In genomic region chr20:49915118-49915379, GRCh38 we compare ENCODE assay signal across 8 cellular contexts. TPM values are rescaled to one million over a fixed set of nuclear protein-coding genes. Genes with fewer than 3 reads are reported as not detected.
DNase-seq lines count a peak whose midpoint lies in the region; ATAC-seq, FAIRE-seq and TF ChIP-seq lines count a peak whose summit lies in the region.

No MANE protein-coding gene starts in this region.

- intact Hi-C loops in endothelial cell of umbilical vein (cut with micrococcal nuclease), result loop anchor here (2.0 kb wide), 2 partner anchors 14 to 22 kb away; partner anchors contain the start of gene RNF114

- peak overlapping the region; percentile 88 for H3K9ac ChIP-seq in endothelial cell of umbilical vein (replicated peaks; ENCODE audit: extremely low read depth, insufficient read depth, low read length)
- H3K9ac ChIP-seq in neuronal stem cell (ENCODE audit: low read depth, low read length, poor library complexity), result peak overlapping the region; percentile 94

- peak overlapping the region; percentile 86 for H3K27ac ChIP-seq in endothelial cell of umbilical vein (ENCODE audit: insufficient read depth, low read depth, low read length)
- no peak overlapping the region for H3K27ac ChIP-seq in neuronal stem cell (replicated peaks; ENCODE audit: low read length)

- POLR2A ChIA-PET in activated CD4-positive, alpha-beta T cell treated with anti-CD3 and anti-CD28 coated beads, Interleukin-2, amount 10 ng/mL, durations not matched to agents 7 days and 5 days (lab: Charles Lee), result no interaction called here
- POLR2A ChIA-PET in endothelial cell of umbilical vein (lab: Charles Lee), result no interaction called here

- H3K9me1 ChIP-seq in endothelial cell of umbilical vein (replicated peaks; ENCODE audit: control insufficient read depth, extremely low read depth, insufficient read depth, low read length), result no peaks in the 10 kb centered on the region

- peak overlapping the region; percentile 100 for H2BK5ac ChIP-seq in neuronal stem cell (ENCODE audit: low read length)

- peak overlapping the region; percentile 41 for H2AK5ac ChIP-seq in neuronal stem cell (ENCODE audit: low read depth, low read length)

- ATAC-seq in HG03025 (IDR thresholded peaks at IDR 0.05; ENCODE audit: low FRiP score, unreplicated experiment), result no peak

- no peak overlapping the region for H3K14ac ChIP-seq in neuronal stem cell (ENCODE audit: low read length)

- H3K36me3 ChIP-seq in endothelial cell of umbilical vein (ENCODE audit: control insufficient read depth in 2 of 2, extremely low read depth in 1 of 2, insufficient read depth in 2 of 2, low read length in 2 of 2) (no peaks in the 10 kb centered on the region), neuronal stem cell (replicated peaks in 1 of 2; ENCODE audit: control insufficient read depth in 2 of 2, insufficient read depth in 2 of 2, low read length in 2 of 2) (peaks cover 0 to 2% of the 10 kb centered on the region in 2 donors)

- H2BK12ac ChIP-seq in neuronal stem cell (ENCODE audit: low read length), result no peak overlapping the region

- DNase-seq in activated CD4-positive, alpha-beta T cell treated with anti-CD3 and anti-CD28 coated beads, Interleukin-2, amount 10 ng/mL, durations not matched to agents 7 days and 5 days, result no peak
- DNase-seq in activated CD4-positive, alpha-beta T cell treated with anti-CD3 and anti-CD28 coated beads for 4 hours, result no peak
- DNase-seq in NB4 (ENCODE audit: low read depth), result no peak
- no peak for DNase-seq in endothelial cell of umbilical vein (ENCODE audit: low read depth, low spot score)
- no peak for DNase-seq in neuronal stem cell (ENCODE audit: low spot score)
- no peak for DNase-seq in SHP77 (lab: John Stamatoyannopoulos, UW)
- no peak for DNase-seq in effector CD4-positive, alpha-beta T cell

- H2BK120ac ChIP-seq in neuronal stem cell (ENCODE audit: low read depth, low read length), result peak overlapping the region; percentile 82

- peak overlapping the region; percentile 89 for H3K18ac ChIP-seq in neuronal stem cell (ENCODE audit: low read length)

- no peak overlapping the region for H4K8ac ChIP-seq in neuronal stem cell (ENCODE audit: low read depth, low read length)

- H3K79me2 ChIP-seq in endothelial cell of umbilical vein (ENCODE audit: control insufficient read depth, insufficient read depth, low read length), result peaks cover 33% of the 10 kb centered on the region

- peak overlapping the region; percentile 90 for H3K4me2 ChIP-seq in endothelial cell of umbilical vein (ENCODE audit: insufficient read depth, low read length)
- H3K4me2 ChIP-seq in neuronal stem cell (ENCODE audit: insufficient read depth, low read length, poor library complexity, severe bottlenecking), result peak overlapping the region; percentile 83

- H3K79me1 ChIP-seq in neuronal stem cell (ENCODE audit: low read depth, low read length), result peaks cover 9% of the 10 kb centered on the region

- H3K9me3 ChIP-seq in endothelial cell of umbilical vein (replicated peaks; ENCODE audit: control insufficient read depth, insufficient read depth, low read length), result no peaks in the 10 kb centered on the region
- H3K9me3 ChIP-seq in neuronal stem cell (replicated peaks in 1 of 2; ENCODE audit: control insufficient read depth in 2 of 2, insufficient read depth in 1 of 2, low read depth in 1 of 2, low read length in 2 of 2), result no peaks in the 10 kb centered on the region

- peaks cover 33% of the 10 kb centered on the region for H3K4me1 Mint-ChIP-seq in activated CD4-positive, alpha-beta T cell treated with anti-CD3 and anti-CD28 coated beads, Interleukin-2, amount 10 ng/mL, durations not matched to agents 7 days and 5 days

- FAIRE-seq in endothelial cell of umbilical vein (lab: Jason Lieb, UNC), result peak; percentile 15

- H3K9me3 Mint-ChIP-seq in activated CD4-positive, alpha-beta T cell treated with anti-CD3 and anti-CD28 coated beads, Interleukin-2, amount 10 ng/mL, durations not matched to agents 7 days and 5 days, result no peaks in the 10 kb centered on the region

- H3K4me3 Mint-ChIP-seq in activated CD4-positive, alpha-beta T cell treated with anti-CD3 and anti-CD28 coated beads, Interleukin-2, amount 10 ng/mL, durations not matched to agents 7 days and 5 days, result peak overlapping the region; percentile 91

- no peak overlapping the region for H4K91ac ChIP-seq in neuronal stem cell (ENCODE audit: low read depth, low read length, poor library complexity)

- TSS peak; percentile 30 for BruUV-seq in endothelial cell of umbilical vein (replicated peaks; lab: Mats Ljungman, UMichigan)

- no peaks in the 10 kb centered on the region for H3K36me3 Mint-ChIP-seq in activated CD4-positive, alpha-beta T cell treated with anti-CD3 and anti-CD28 coated beads, Interleukin-2, amount 10 ng/mL, durations not matched to agents 7 days and 5 days (ENCODE audit: low read depth)

- no peak for TF ChIP-seq POLR2A in NB4 (IDR thresholded peaks at IDR 0.05; ENCODE audit: extremely low read depth, insufficient read length)
- no peak for TF ChIP-seq POLR2A in endothelial cell of umbilical vein (IDR thresholded peaks at IDR 0.05; ENCODE audit: low read depth, low read length)

- no peaks in the 10 kb centered on the region for H3K27me3 Mint-ChIP-seq in activated CD4-positive, alpha-beta T cell treated with anti-CD3 and anti-CD28 coated beads, Interleukin-2, amount 10 ng/mL, durations not matched to agents 7 days and 5 days

- H3K4me1 ChIP-seq in endothelial cell of umbilical vein (ENCODE audit: control insufficient read depth, extremely low read depth, insufficient read depth, low read length) (peaks cover 17% of the 10 kb centered on the region), neuronal stem cell (ENCODE audit: control insufficient read depth in 2 of 2, insufficient read depth in 1 of 2, low read depth in 1 of 2, low read length in 2 of 2) (peaks cover 6 to 13% of the 10 kb centered on the region in 2 donors)

- H4K20me1 ChIP-seq in endothelial cell of umbilical vein (replicated peaks; ENCODE audit: control insufficient read depth, extremely low read depth, insufficient read depth, low read length), result no peaks in the 10 kb centered on the region

- CTCF ChIA-PET in activated CD4-positive, alpha-beta T cell treated with anti-CD3 and anti-CD28 coated beads, Interleukin-2, amount 10 ng/mL, durations not matched to agents 7 days and 5 days (lab: Charles Lee), result no interaction called here
- CTCF ChIA-PET in endothelial cell of umbilical vein (lab: Charles Lee), result interaction anchor here (1.4 to 2.5 kb wide), 6 partner anchors 9 to 156 kb away, joined by 3 to 14 read pairs (median 6); no protein-coding TSS in a partner anchor

- H3K27ac Mint-ChIP-seq in activated CD4-positive, alpha-beta T cell treated with anti-CD3 and anti-CD28 coated beads, Interleukin-2, amount 10 ng/mL, durations not matched to agents 7 days and 5 days, result peak overlapping the region; percentile 99

- H3K27me3 ChIP-seq in endothelial cell of umbilical vein (ENCODE audit: control insufficient read depth in 2 of 2, insufficient read depth in 2 of 2, low read length in 2 of 2) (no peaks in the 10 kb centered on the region), neuronal stem cell (ENCODE audit: control insufficient read depth in 3 of 3, insufficient read depth in 3 of 3, low read depth in 1 of 3, low read length in 3 of 3) (no peaks in the 10 kb centered on the region)

- H3K4me3 ChIP-seq in NB4 (ENCODE audit: low read depth, low read length) (peak overlapping the region; percentile 96), endothelial cell of umbilical vein (replicated peaks in 1 of 3; ENCODE audit: insufficient read depth in 1 of 3, low read depth in 1 of 3, low read length in 3 of 3) (peak overlapping the region; percentile 54 to 89 (median 68)), neuronal stem cell (ENCODE audit: low read length in 2 of 2) (peak overlapping the region; percentile 86 to 93)

- no peak overlapping the region for H2BK15ac ChIP-seq in neuronal stem cell (ENCODE audit: low read length)

- dilution Hi-C loops in endothelial cell of umbilical vein (cut with MboI; ENCODE audit: extremely low pct_ligation_motif_present, low sequenced_read_pairs), result no loop called here

- H2AFZ ChIP-seq in endothelial cell of umbilical vein (ENCODE audit: low read depth, low read length) (peak overlapping the region; percentile 9), neuronal stem cell (ENCODE audit: low read length) (peak overlapping the region; percentile 100)

- TF ChIP-seq CTCF in NB4 (IDR thresholded peaks at IDR 0.05; ENCODE audit: low read depth, low read length) (no peak), endothelial cell of umbilical vein (IDR thresholded peaks at IDR 0.05; ENCODE audit: extremely low read depth in 1 of 2, insufficient read depth in 1 of 2, low read depth in 1 of 2, low read length in 2 of 2) (no peak)

- H3K4ac ChIP-seq in neuronal stem cell (ENCODE audit: low read length), result no peak overlapping the region

- peak overlapping the region; percentile 22 for H3K23ac ChIP-seq in neuronal stem cell (ENCODE audit: low read depth, low read length, poor library complexity)

- WGBS in neuronal stem cell (ENCODE audit: extremely low coverage in 2 of 2, insufficient read length in 2 of 2, insufficient replicate concordance in 1 of 2), 2 donors, result no CpG with 5 or more reads among the region's 23 CpGs

RNA-seq across cellular contexts. Expression of gene SPATA2, which starts 0.3 kb away (rescaled TPM):
- total RNA-seq in activated CD4-positive, alpha-beta T cell treated with anti-CD3 and anti-CD28 coated beads, Interleukin-2, amount 10 ng/mL, durations not matched to agents 7 days and 5 days, result 1 to 10 TPM; 7.4 to 8.2 TPM
- total RNA-seq in endothelial cell of umbilical vein, result 6.1 TPM in 2 replicates
- 4.9 and 6.1 TPM in 2 replicates for polyA plus RNA-seq in endothelial cell of umbilical vein
- 3.8 and 4.3 TPM in 2 replicates for polyA plus RNA-seq in endothelial cell of umbilical vein (2011; cell fraction: cytosol; rRNA removed)
- 4.1 and 4.4 TPM in 2 replicates for polyA plus RNA-seq in endothelial cell of umbilical vein (2011; cell fraction: nucleus; rRNA removed)
- 4.2 and 5.0 TPM in 2 replicates for polyA plus RNA-seq in endothelial cell of umbilical vein (2012)
- 4.8 and 5.2 TPM in 2 replicates for polyA minus RNA-seq in endothelial cell of umbilical vein
- 7.1 TPM for polyA minus RNA-seq in endothelial cell of umbilical vein (2011; cell fraction: cytosol; rRNA and poly(A)+ RNA removed)
- 3.3 and 3.5 TPM in 2 replicates for polyA minus RNA-seq in endothelial cell of umbilical vein (2011; cell fraction: nucleus; rRNA and poly(A)+ RNA removed)
- 9.3 TPM for polyA plus RNA-seq in neuronal stem cell (2013, experiment 1 of 2)
- polyA plus RNA-seq in neuronal stem cell (2013, experiment 2 of 2), result 9.3 TPM

RNA-seq across cellular contexts. Expression of gene RNF114, which starts 21.1 kb away (rescaled TPM):
- 10 to 100 TPM; 55.8 to 59.5 TPM for total RNA-seq in activated CD4-positive, alpha-beta T cell treated with anti-CD3 and anti-CD28 coated beads, Interleukin-2, amount 10 ng/mL, durations not matched to agents 7 days and 5 days
- total RNA-seq in endothelial cell of umbilical vein, result 41.6 and 45.8 TPM in 2 replicates
- 54.6 and 81.7 TPM in 2 replicates for polyA plus RNA-seq in endothelial cell of umbilical vein
- 64.5 and 65.3 TPM in 2 replicates for polyA plus RNA-seq in endothelial cell of umbilical vein (2011; cell fraction: cytosol; rRNA removed)
- polyA plus RNA-seq in endothelial cell of umbilical vein (2011; cell fraction: nucleus; rRNA removed), result 40.6 and 46.7 TPM in 2 replicates
- polyA plus RNA-seq in endothelial cell of umbilical vein (2012), result 40.9 and 47.7 TPM in 2 replicates
- polyA minus RNA-seq in endothelial cell of umbilical vein, result 31.3 and 52.3 TPM in 2 replicates
- polyA minus RNA-seq in endothelial cell of umbilical vein (2011; cell fraction: cytosol; rRNA and poly(A)+ RNA removed), result 47.8 TPM
- 17.7 and 29.7 TPM in 2 replicates for polyA minus RNA-seq in endothelial cell of umbilical vein (2011; cell fraction: nucleus; rRNA and poly(A)+ RNA removed)
- polyA plus RNA-seq in neuronal stem cell (2013, experiment 1 of 2), result 37.2 TPM
- 37.0 TPM for polyA plus RNA-seq in neuronal stem cell (2013, experiment 2 of 2)
